In the genomic region with DNA sequence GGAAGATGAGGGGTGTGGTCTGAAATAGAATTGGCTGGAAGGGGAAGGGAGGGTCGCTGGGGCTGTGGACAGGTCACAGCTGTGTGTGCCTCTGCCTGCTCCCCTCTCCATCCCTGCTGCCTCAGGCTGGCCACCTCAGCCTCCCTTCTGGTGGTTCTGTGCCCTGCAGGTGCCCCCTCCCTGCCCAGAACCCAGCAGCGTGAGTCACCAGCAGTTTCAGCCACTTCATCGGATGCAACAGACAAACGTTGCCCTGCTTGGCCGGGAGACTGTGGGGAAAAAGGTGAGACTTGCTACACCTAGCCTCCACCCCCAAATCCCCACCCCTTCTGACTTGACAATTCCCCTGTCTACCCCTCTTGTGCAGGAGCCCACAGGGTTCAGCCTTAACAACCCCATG, we compare ENCODE assay signal across 14 cellular contexts. TPM values are rescaled to one million over a fixed set of nuclear protein-coding genes. Genes with fewer than 3 reads are reported as not detected.
"Had no signal": no experiment of that assay in that cellular context is flagged by ENCODE, and none has a peak within 500 bp of the region (broad histone marks: within the 10 kb centered on the region; RNA-seq: fewer than 3 reads in every experiment).

No MANE protein-coding gene starts in this region.

- H3K27ac ChIP-seq: cardiac muscle cell had no signal

- H3K4me3 ChIP-seq: cardiac muscle cell, lung had no signal

- H3K9me3 Mint-ChIP-seq: stimulated activated memory B cell treated with anti-CD40 and anti-IgM and Interleukin-4, amounts not matched to agents 10 μg/mL and 1 μg/mL and 100 μg/mL, for 72 hours had no signal

- H2AFZ ChIP-seq: parathyroid adenoma had no signal

- ATAC-seq: left colon; stimulated activated memory B cell treated with anti-CD40 and anti-IgM and Interleukin-4, amounts not matched to agents 10 μg/mL and 1 μg/mL and 100 μg/mL, for 72 hours had no signal

- H3K27me3 ChIP-seq: cardiac muscle cell had no signal

- H3K27ac Mint-ChIP-seq: stimulated activated memory B cell treated with anti-CD40 and anti-IgM and Interleukin-4, amounts not matched to agents 10 μg/mL and 1 μg/mL and 100 μg/mL, for 72 hours had no signal

- DNase-seq: activated CD4-positive, alpha-beta T cell treated with anti-CD3 and anti-CD28 coated beads for 1 hour; activated CD4-positive, alpha-beta T cell treated with anti-CD3 and anti-CD28 coated beads, Interleukin-2, amount 50 U/mL, for 4 hours; activated naive CD4-positive, alpha-beta T cell treated with anti-CD3 and anti-CD28 coated beads, Interleukin-2, amount 50 U/mL, for 16 hours; activated T-cell treated with anti-CD3 and anti-CD28 coated beads for 4 hours; left colon; retina had no signal

- H3K4me1 Mint-ChIP-seq: stimulated activated memory B cell treated with anti-CD40 and anti-IgM and Interleukin-4, amounts not matched to agents 10 μg/mL and 1 μg/mL and 100 μg/mL, for 72 hours had no signal

- H3K36me3 ChIP-seq: cardiac muscle cell had no signal

- H3K4me3 Mint-ChIP-seq: stimulated activated memory B cell treated with anti-CD40 and anti-IgM and Interleukin-4, amounts not matched to agents 10 μg/mL and 1 μg/mL and 100 μg/mL, for 72 hours had no signal

- FAIRE-seq: astrocyte, frontal cortex had no signal

- H3K79me2 ChIP-seq: parathyroid adenoma had no signal

RNA-seq across cellular contexts. Expression of gene LRRC10B, which starts 21.8 kb away (rescaled TPM):
- total RNA-seq: epithelial cell of proximal tubule, urinary bladder had no signal
